8 cellular contexts compared by ENCODE assay signal in genomic region chr11:43360361-43361032, GRCh38. TPM values are rescaled to one million over a fixed set of nuclear protein-coding genes. Genes with fewer than 3 reads are reported as not detected.
DNase-seq lines count a peak whose midpoint lies in the region; ATAC-seq, FAIRE-seq and TF ChIP-seq lines count a peak whose summit lies in the region.

No MANE protein-coding gene starts in this region.

- H3K9me3 ChIP-seq in BE2C (no peaks in the 10 kb centered on the region), HUES64 (ENCODE audit: insufficient read depth, low read depth, low read length) (no peaks in the 10 kb centered on the region)

- DNase-seq in BE2C (no peak), left kidney (ENCODE audit: low read depth, low spot score) (peak; percentile 6), GM12892 (ENCODE audit: insufficient read length) (no peak), UCSD-AML1 (lab: John Stamatoyannopoulos, UW; ENCODE audit: unreplicated experiment) (no peak)
- no peak for DNase-seq in activated CD4-positive, alpha-beta memory T cell treated with anti-CD3 and anti-CD28 coated beads, Interleukin-2, amount 10 ng/mL, durations not matched to agents 7 days and 5 days

- POLR2A ChIA-PET in activated CD4-positive, alpha-beta memory T cell treated with anti-CD3 and anti-CD28 coated beads, Interleukin-2, amount 10 ng/mL, durations not matched to agents 7 days and 5 days (lab: Charles Lee), result interaction anchor here (0.9 to 3.8 kb wide), 6 partner anchors 9 to 59 kb away, joined by 3 to 27 read pairs (median 7); partner anchors contain the start of gene API5

- 57% methylated on average over 1 of the region's 1 CpG for WGBS in HUES64

- CTCF ChIA-PET in activated CD4-positive, alpha-beta memory T cell treated with anti-CD3 and anti-CD28 coated beads, Interleukin-2, amount 10 ng/mL, durations not matched to agents 7 days and 5 days (lab: Charles Lee), result interaction anchor here (1.0 to 2.0 kb wide), 6 partner anchors 9 to 59 kb away, joined by 3 to 13 read pairs (median 3); partner anchors contain the start of gene API5

- peak overlapping the region; percentile 94 for H3K27ac Mint-ChIP-seq in activated CD4-positive, alpha-beta memory T cell treated with anti-CD3 and anti-CD28 coated beads, Interleukin-2, amount 10 ng/mL, durations not matched to agents 7 days and 5 days

- H3K9me3 Mint-ChIP-seq in activated CD4-positive, alpha-beta memory T cell treated with anti-CD3 and anti-CD28 coated beads, Interleukin-2, amount 10 ng/mL, durations not matched to agents 7 days and 5 days, result no peaks in the 10 kb centered on the region

- peak overlapping the region; percentile 96 for H3K4me3 Mint-ChIP-seq in activated CD4-positive, alpha-beta memory T cell treated with anti-CD3 and anti-CD28 coated beads, Interleukin-2, amount 10 ng/mL, durations not matched to agents 7 days and 5 days

- ATAC-seq in GM21360 (IDR thresholded peaks at IDR 0.05; ENCODE audit: unreplicated experiment) (no peak), HG03135 (IDR thresholded peaks at IDR 0.05; ENCODE audit: unreplicated experiment) (no peak)

- H3K36me3 Mint-ChIP-seq in activated CD4-positive, alpha-beta memory T cell treated with anti-CD3 and anti-CD28 coated beads, Interleukin-2, amount 10 ng/mL, durations not matched to agents 7 days and 5 days (ENCODE audit: low read depth), result peaks cover 21% of the 10 kb centered on the region

- H3K27me3 ChIP-seq in BE2C (no peaks in the 10 kb centered on the region), HUES64 (ENCODE audit: insufficient read depth, low read length) (no peaks in the 10 kb centered on the region)

- no peaks in the 10 kb centered on the region for H3K27me3 Mint-ChIP-seq in activated CD4-positive, alpha-beta memory T cell treated with anti-CD3 and anti-CD28 coated beads, Interleukin-2, amount 10 ng/mL, durations not matched to agents 7 days and 5 days

- no peak for TF ChIP-seq CTCF in BE2C (IDR thresholded peaks at IDR 0.05; ENCODE audit: low read depth, low read length)

- peak overlapping the region; percentile 96; the same call in 1 of the 2 replicates for H3K9ac ChIP-seq in HUES64 (ENCODE audit: low read depth, low read length)

- peaks cover 49% of the 10 kb centered on the region for H3K4me1 Mint-ChIP-seq in activated CD4-positive, alpha-beta memory T cell treated with anti-CD3 and anti-CD28 coated beads, Interleukin-2, amount 10 ng/mL, durations not matched to agents 7 days and 5 days

- H3K36me3 ChIP-seq in BE2C, result no peaks in the 10 kb centered on the region
- H3K36me3 ChIP-seq in HUES64 (ENCODE audit: insufficient read depth, low read length), result peaks cover 16% of the 10 kb centered on the region

- peak overlapping the region; percentile 85 for H3K4me3 ChIP-seq in BE2C (ENCODE audit: low read depth, low read length)
- H3K4me3 ChIP-seq in HUES64 (ENCODE audit: low read length), result peak overlapping the region; percentile 78

- H3K4me1 ChIP-seq in BE2C (no peaks in the 10 kb centered on the region), HUES64 (ENCODE audit: insufficient read depth, low read length) (peaks cover 19% of the 10 kb centered on the region)

- no peak overlapping the region for H3K27ac ChIP-seq in HUES64 (ENCODE audit: low read depth, low read length)

- no peak for TF ChIP-seq POLR2A in GM12892 (IDR thresholded peaks at IDR 0.05; ENCODE audit: low read depth, low read length)

- FAIRE-seq in GM12892 (lab: Jason Lieb, UNC), result no peak

RNA-seq across cellular contexts. Expression of gene TTC17, which starts 1.8 kb away (rescaled TPM):
- 77.4 TPM for polyA plus RNA-seq in BE2C (2012; ENCODE audit: insufficient read depth, insufficient read length, low read depth)
- polyA plus RNA-seq in HUES64 (2013, experiment 1 of 2), result 36.8 TPM
- polyA plus RNA-seq in HUES64 (2013, experiment 2 of 2), result 47.2 TPM
- 10 to 100 TPM; 71.7 to 72.8 TPM for total RNA-seq in activated CD4-positive, alpha-beta memory T cell treated with anti-CD3 and anti-CD28 coated beads, Interleukin-2, amount 10 ng/mL, durations not matched to agents 7 days and 5 days
- polyA plus RNA-seq in GM12892 (2012; ENCODE audit: missing spikeins), result 50.1 TPM

RNA-seq across cellular contexts. Expression of gene API5, which starts 48.7 kb away (rescaled TPM):
- 31.7 TPM for polyA plus RNA-seq in BE2C (2012; ENCODE audit: insufficient read depth, insufficient read length, low read depth)
- 107 TPM for polyA plus RNA-seq in HUES64 (2013, experiment 1 of 2)
- polyA plus RNA-seq in HUES64 (2013, experiment 2 of 2), result 116 TPM
- total RNA-seq in activated CD4-positive, alpha-beta memory T cell treated with anti-CD3 and anti-CD28 coated beads, Interleukin-2, amount 10 ng/mL, durations not matched to agents 7 days and 5 days, result 100 to 1,000 TPM in 1 of 2 experiments, 10 to 100 TPM in 1; 98.0 to 103 TPM
- 80.4 TPM for polyA plus RNA-seq in GM12892 (2012; ENCODE audit: missing spikeins)
